In genomic region chr4:109410776-109411175, GRCh38 we compare ENCODE assay signal across 23 cellular contexts.
DNase-seq lines count a peak whose midpoint lies in the region; ATAC-seq lines count a peak whose summit lies in the region.
"Had no signal": no experiment of that assay in that cellular context is flagged by ENCODE, and none has a peak within 500 bp of the region (broad histone marks: within the 10 kb centered on the region; RNA-seq: fewer than 3 reads in every experiment).

No MANE protein-coding gene starts in this region.

- H3K9me3 ChIP-seq in adipocyte (ENCODE audit: control insufficient read depth, low read length) (no peaks in the 10 kb centered on the region), iPS-20b (ENCODE audit: insufficient read depth, low read depth, low read length) (no peaks in the 10 kb centered on the region)
- H3K9me3 ChIP-seq: BLaER1 treated with 17β-estradiol and CSF1 and Interleukin-3, amounts not matched to agents 10 nM and 100 nM; breast epithelium; MG63; uterus had no signal

- H3K9ac ChIP-seq in adipocyte (ENCODE audit: low read length) (no peak overlapping the region), iPS-20b (ENCODE audit: low read depth, low read length) (no peak overlapping the region)
- H3K9ac ChIP-seq: BLaER1 treated with 17β-estradiol and CSF1 and Interleukin-3, amounts not matched to agents 10 nM and 100 nM had no signal

- H3K27ac ChIP-seq in iPS-20b (ENCODE audit: low read length) = peak overlapping the region; percentile 39
- H3K27ac ChIP-seq: BLaER1 treated with 17β-estradiol and CSF1 and Interleukin-3, amounts not matched to agents 10 nM and 100 nM; breast epithelium; skin epidermis; uterus had no signal

- ATAC-seq in GM18861 (IDR thresholded peaks at IDR 0.05; ENCODE audit: unreplicated experiment) = no peak
- ATAC-seq: activated naive CD8-positive, alpha-beta T cell treated with anti-CD3 and anti-CD28 coated beads, Interleukin-2, amount 50 U/mL, for 24 hours; stimulated activated effector memory CD8-positive, alpha-beta T cell treated with anti-CD3 and anti-CD28 coated beads, Interleukin-12 subunit alpha, Interleukin-12 subunit beta, amount 100 ng/mL, for 72 hours had no signal

- H3K4me3 ChIP-seq in adipocyte (ENCODE audit: low read length) (no peak overlapping the region), iPS-20b (ENCODE audit: low read length) (no peak overlapping the region)
- H3K4me3 ChIP-seq: BLaER1 treated with 17β-estradiol and CSF1 and Interleukin-3, amounts not matched to agents 10 nM and 100 nM; breast epithelium; MG63; skin epidermis; uterus had no signal

- H3K27me3 ChIP-seq in adipocyte (replicated peaks; ENCODE audit: control insufficient read depth, insufficient read depth, low read length) (no peaks in the 10 kb centered on the region), iPS-20b (ENCODE audit: insufficient read depth, low read length) (no peaks in the 10 kb centered on the region)
- H3K27me3 ChIP-seq: BLaER1 treated with 17β-estradiol and CSF1 and Interleukin-3, amounts not matched to agents 10 nM and 100 nM; breast epithelium; MG63; uterus had no signal

- H3K36me3 ChIP-seq in adipocyte (ENCODE audit: control insufficient read depth, insufficient read depth, low read length, severe bottlenecking) = no peaks in the 10 kb centered on the region
- no peaks in the 10 kb centered on the region for H3K36me3 ChIP-seq in iPS-20b (ENCODE audit: insufficient read depth, low read depth, low read length)
- H3K36me3 ChIP-seq: BLaER1 treated with 17β-estradiol and CSF1 and Interleukin-3, amounts not matched to agents 10 nM and 100 nM; breast epithelium; MG63; uterus had no signal

- peak; percentile 85 for DNase-seq in COLO829 (ENCODE audit: low spot score)
- DNase-seq in HS-27A (ENCODE audit: low read depth) = peak; percentile 7
- peak; percentile 11 for DNase-seq in adipocyte (ENCODE audit: low read depth)
- no peak for DNase-seq in NOMO-1 treated with dmso at 0.1 percent for 144 hours (lab: John Stamatoyannopoulos, UW; ENCODE audit: unreplicated experiment)
- DNase-seq in NCI-H1092 treated with DMSO at 0.1 percent for 48 hours (lab: John Stamatoyannopoulos, UW) = no peak
- DNase-seq in stimulated activated naive CD4-positive, alpha-beta T cell (lab: John Stamatoyannopoulos, UW) = no peak
- DNase-seq: activated CD4-positive, alpha-beta memory T cell treated with anti-CD3 and anti-CD28 coated beads for 36 hours; activated CD4-positive, CD25-positive, alpha-beta regulatory T cell; activated effector memory CD4-positive, alpha-beta T cell treated with anti-CD3 and anti-CD28 coated beads, Interleukin-2, amount 50 U/mL, for 16 hours; activated naive CD8-positive, alpha-beta T cell treated with anti-CD3 and anti-CD28 coated beads, Interleukin-2, amount 50 U/mL, for 24 hours; HCEC 1CT; MG63; NCI-H1417 treated with DMSO at 0.1 percent for 48 hours; NCI-H524 treated with DMSO at 0.1 percent for 48 hours; stimulated activated CD4-positive, alpha-beta T cell treated with anti-CD3 and anti-CD28 coated beads, Interleukin-2, amount 100 ng/mL, for 24 hours; T1000; uterus had no signal

- peaks cover 14% of the 10 kb centered on the region for H3K4me1 ChIP-seq in adipocyte (ENCODE audit: control insufficient read depth, insufficient read depth, low read length)
- H3K4me1 ChIP-seq in iPS-20b (ENCODE audit: insufficient read depth, low read length) = peaks cover 27% of the 10 kb centered on the region
- H3K4me1 ChIP-seq: BLaER1 treated with 17β-estradiol and CSF1 and Interleukin-3, amounts not matched to agents 10 nM and 100 nM; breast epithelium; uterus had no signal

Comparison
In these comparisons a context has a peak if more than half of its experiments do, and no peak if none do; other contexts are left out.
1. DNase-seq: peak in COLO829 (single experiment), HS-27A (single experiment) and adipocyte (single experiment); none in NOMO-1 treated with dmso at 0.1 percent for 144 hours (single experiment), NCI-H1092 treated with DMSO at 0.1 percent for 48 hours (single experiment) and stimulated activated naive CD4-positive, alpha-beta T cell (0 of 6).